In the genomic region with DNA sequence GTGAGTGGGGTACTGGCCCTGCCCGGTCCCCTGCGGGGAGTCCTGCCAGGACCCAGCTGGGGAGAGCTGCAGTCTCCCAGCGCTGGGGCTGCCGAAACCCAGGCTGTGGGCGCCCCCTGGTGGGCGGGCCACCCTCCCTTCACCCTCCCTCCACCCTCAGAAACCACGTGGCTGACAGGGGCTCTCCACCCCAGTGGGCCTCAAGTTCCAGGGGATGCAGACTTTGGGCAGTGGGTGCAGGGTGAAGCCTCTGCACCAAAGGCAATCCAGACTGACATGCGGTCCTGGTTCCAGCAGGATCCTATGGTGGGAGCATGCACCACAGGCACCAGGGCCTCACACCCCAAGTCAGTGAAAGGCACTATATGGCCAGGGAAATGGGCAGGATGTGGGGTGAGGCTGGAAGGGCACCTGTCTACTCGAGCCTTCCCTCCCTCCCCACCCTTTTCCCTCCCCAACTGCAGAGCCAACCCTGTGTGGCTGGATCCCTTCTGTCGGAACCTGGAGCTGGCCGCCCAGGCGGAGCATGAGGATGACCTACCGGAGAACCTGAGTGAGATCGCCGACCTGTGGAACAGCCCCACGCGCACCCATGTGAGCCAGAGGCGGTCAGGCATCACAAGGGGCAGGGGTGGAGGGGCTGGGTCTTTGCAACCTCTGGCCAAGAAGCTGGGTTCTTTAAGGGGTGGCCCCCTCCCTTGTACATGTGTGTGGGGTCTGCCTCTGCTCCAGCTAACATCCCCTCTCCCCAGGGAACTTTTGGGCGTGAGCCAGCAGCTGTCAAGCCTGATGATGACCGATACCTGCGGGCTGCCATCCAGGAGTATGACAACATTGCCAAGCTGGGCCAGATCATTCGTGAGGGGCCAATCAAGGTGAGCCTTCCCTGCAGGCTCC, we compare ENCODE assay signal across 8 cellular contexts. TPM values are rescaled to one million over a fixed set of nuclear protein-coding genes. Genes with fewer than 3 reads are reported as not detected.
A peak's percentile ranks its signal among the peaks of the same experiment; 100 is the strongest.
DNase-seq lines count a peak whose midpoint lies in the region; ATAC-seq and TF ChIP-seq lines count a peak whose summit lies in the region.

No MANE protein-coding gene starts in this region.

- TF ChIP-seq CTCF in GM10266 (IDR thresholded peaks at IDR 0.05; ENCODE audit: control insufficient read depth, insufficient read depth, low read depth, missing control alignments) (peak; percentile 81), gastroesophageal sphincter (IDR thresholded peaks at IDR 0.05) (peak in 3 of 4 experiments; percentile 84 to 88 (median 86))

- no peak overlapping the region for H3K27ac Mint-ChIP-seq in activated T-helper 2 cell treated with anti-CD3 and anti-CD28 coated beads, Interferon-gamma antibody, Interleukin-2, Interleukin-4, amounts not matched to agents 10 μg/mL and 5 μg/mL and 100 μg/mL, durations not matched to agents 14 hours and 24 hours and 36 hours

- no peak overlapping the region for H3K4me3 Mint-ChIP-seq in activated T-helper 2 cell treated with anti-CD3 and anti-CD28 coated beads, Interferon-gamma antibody, Interleukin-2, Interleukin-4, amounts not matched to agents 10 μg/mL and 5 μg/mL and 100 μg/mL, durations not matched to agents 14 hours and 24 hours and 36 hours (ENCODE audit: low read depth)

- peaks cover 0 to 31% (median 9%) of the 10 kb centered on the region in 3 donors for H3K4me1 ChIP-seq in gastroesophageal sphincter

- H3K9me3 Mint-ChIP-seq in activated T-helper 2 cell treated with anti-CD3 and anti-CD28 coated beads, Interferon-gamma antibody, Interleukin-2, Interleukin-4, amounts not matched to agents 10 μg/mL and 5 μg/mL and 100 μg/mL, durations not matched to agents 14 hours and 24 hours and 36 hours: no peaks in the 10 kb centered on the region

- H3K4me3 ChIP-seq in gastroesophageal sphincter: no peak overlapping the region

- peaks cover 5% of the 10 kb centered on the region for H3K36me3 Mint-ChIP-seq in activated T-helper 2 cell treated with anti-CD3 and anti-CD28 coated beads, Interferon-gamma antibody, Interleukin-2, Interleukin-4, amounts not matched to agents 10 μg/mL and 5 μg/mL and 100 μg/mL, durations not matched to agents 14 hours and 24 hours and 36 hours (ENCODE audit: low read depth)

- H3K9me3 ChIP-seq in gastroesophageal sphincter: no peaks in the 10 kb centered on the region

- peaks cover 0 to 36% of the 10 kb centered on the region in 2 donors for H3K36me3 ChIP-seq in gastroesophageal sphincter

- no peak for TF ChIP-seq POLR2A in gastroesophageal sphincter (IDR thresholded peaks at IDR 0.05)

- ATAC-seq in HG03139 (IDR thresholded peaks at IDR 0.05; ENCODE audit: unreplicated experiment): peak; percentile 65
- peak; percentile 79 for ATAC-seq in gastroesophageal sphincter

- H3K27me3 Mint-ChIP-seq in activated T-helper 2 cell treated with anti-CD3 and anti-CD28 coated beads, Interferon-gamma antibody, Interleukin-2, Interleukin-4, amounts not matched to agents 10 μg/mL and 5 μg/mL and 100 μg/mL, durations not matched to agents 14 hours and 24 hours and 36 hours (ENCODE audit: low read depth): no peaks in the 10 kb centered on the region

- 33% methylated on average over 1 of the region's 22 CpGs; no CpG with 5 or more reads in 1 of the 2 donors for WGBS in gastroesophageal sphincter (ENCODE audit: low coverage in 1 of 2), 2 donors

- intact Hi-C loops in activated T-helper 2 cell treated with anti-CD3 and anti-CD28 coated beads, Interferon-gamma antibody, Interleukin-2, Interleukin-4, amounts not matched to agents 10 μg/mL and 5 μg/mL and 100 μg/mL, durations not matched to agents 14 hours and 24 hours and 36 hours (cut with micrococcal nuclease): loop anchor here (1.0 to 10.0 kb wide), 3 partner anchors 115 to 498 kb away; no protein-coding TSS in a partner anchor

- no peaks in the 10 kb centered on the region for H3K4me1 Mint-ChIP-seq in activated T-helper 2 cell treated with anti-CD3 and anti-CD28 coated beads, Interferon-gamma antibody, Interleukin-2, Interleukin-4, amounts not matched to agents 10 μg/mL and 5 μg/mL and 100 μg/mL, durations not matched to agents 14 hours and 24 hours and 36 hours (ENCODE audit: low read depth)

- DNase-seq in GM10266 (ENCODE audit: extremely low spot score) (peak; percentile 89), RPMI8226 (peak; percentile 73), pons (ENCODE audit: low spot score) (peak; percentile 63), ureter (ENCODE audit: low spot score) (peak; percentile 64), NCI-H1048 (lab: John Stamatoyannopoulos, UW) (no peak)
- peak; percentile 55 for DNase-seq in activated T-helper 2 cell treated with anti-CD3 and anti-CD28 coated beads, Interferon-gamma antibody, Interleukin-2, Interleukin-4, amounts not matched to agents 10 μg/mL and 5 μg/mL and 100 μg/mL, durations not matched to agents 14 hours and 24 hours and 36 hours (ENCODE audit: low spot score)

- no peak overlapping the region for H3K27ac ChIP-seq in gastroesophageal sphincter

- H3K27me3 ChIP-seq in gastroesophageal sphincter: no peaks in the 10 kb centered on the region

- no peak for TF ChIP-seq EP300 in gastroesophageal sphincter (IDR thresholded peaks at IDR 0.05)

RNA-seq across cellular contexts. Expression of a gene that starts 38.8 kb away (rescaled TPM):
- total RNA-seq in activated T-helper 2 cell treated with anti-CD3 and anti-CD28 coated beads, Interferon-gamma antibody, Interleukin-2, Interleukin-4, amounts not matched to agents 10 μg/mL and 5 μg/mL and 100 μg/mL, durations not matched to agents 14 hours and 24 hours and 36 hours: 108 and 110 TPM in 2 replicates
- total RNA-seq in gastroesophageal sphincter (100 to 1,000 TPM; 604 to 881 (median 718) TPM), ureter (737 TPM)

RNA-seq across cellular contexts. Expression of a gene that starts 38.9 kb away (rescaled TPM):
- 56.5 and 61.9 TPM in 2 replicates for total RNA-seq in activated T-helper 2 cell treated with anti-CD3 and anti-CD28 coated beads, Interferon-gamma antibody, Interleukin-2, Interleukin-4, amounts not matched to agents 10 μg/mL and 5 μg/mL and 100 μg/mL, durations not matched to agents 14 hours and 24 hours and 36 hours
- total RNA-seq in gastroesophageal sphincter: 10 to 100 TPM; 34.7 to 83.6 (median 61.6) TPM
- 65.6 TPM for total RNA-seq in ureter
